In the genomic region with DNA sequence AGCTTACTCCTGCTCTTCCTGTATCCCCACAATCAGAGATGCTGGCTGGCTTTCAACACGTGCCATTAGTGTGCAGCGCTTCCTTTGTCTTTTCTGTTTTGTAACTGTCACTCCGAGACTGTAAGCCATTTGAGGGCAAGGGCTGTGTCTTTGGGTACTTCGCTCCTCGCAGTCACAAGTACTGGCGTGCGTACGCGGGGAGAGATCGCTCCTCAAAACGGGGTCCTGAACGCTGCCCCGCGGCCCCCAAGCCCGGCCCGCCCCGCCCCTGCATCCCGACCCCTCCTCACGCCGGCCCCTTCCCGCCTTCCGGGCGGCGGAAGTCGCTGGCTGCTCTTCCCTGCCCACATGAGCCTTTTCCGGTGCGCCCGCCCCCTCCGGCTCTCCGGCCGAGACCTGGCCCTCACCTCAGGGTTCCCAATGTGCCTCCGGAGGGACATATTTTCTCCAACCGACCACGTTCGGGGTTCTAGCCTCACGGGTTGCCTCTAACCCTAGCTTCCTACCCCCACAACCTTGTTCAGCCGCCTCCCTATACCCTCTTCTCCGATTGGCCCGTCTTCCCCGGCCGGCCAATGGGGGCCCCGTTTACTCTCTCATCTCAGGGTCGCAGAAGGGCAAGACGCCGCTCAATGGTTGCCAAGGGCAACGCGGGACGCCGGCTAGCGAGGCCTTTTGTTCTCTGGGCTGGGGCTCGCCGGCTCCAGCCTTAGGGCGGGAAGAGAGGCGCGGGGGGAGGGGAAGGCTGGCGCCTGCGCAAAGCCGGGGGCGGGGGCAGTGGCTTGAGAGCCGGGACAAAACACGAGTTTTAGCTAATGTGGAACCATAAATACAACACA, we compare ENCODE assay signal across 1 cellular context.
TF ChIP-seq lines count a peak whose summit lies in the region.

A gene with protein sequence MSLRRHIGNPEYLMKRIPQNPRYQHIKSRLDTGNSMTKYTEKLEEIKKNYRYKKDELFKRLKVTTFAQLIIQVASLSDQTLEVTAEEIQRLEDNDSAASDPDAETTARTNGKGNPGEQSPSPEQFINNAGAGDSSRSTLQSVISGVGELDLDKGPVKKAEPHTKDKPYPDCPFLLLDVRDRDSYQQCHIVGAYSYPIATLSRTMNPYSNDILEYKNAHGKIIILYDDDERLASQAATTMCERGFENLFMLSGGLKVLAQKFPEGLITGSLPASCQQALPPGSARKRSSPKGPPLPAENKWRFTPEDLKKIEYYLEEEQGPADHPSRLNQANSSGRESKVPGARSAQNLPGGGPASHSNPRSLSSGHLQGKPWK (minus strand): TSS at position 490 of the 839 bp plus-strand sequence. CDS start 50 bp downstream, at position 440.

TF ChIP-seq in K562, 482 proteins besides CTCF, POLR2A, EP300 and RAD21 (continued from another document and continues in another):
- TF ChIP-seq, protein P1, sequence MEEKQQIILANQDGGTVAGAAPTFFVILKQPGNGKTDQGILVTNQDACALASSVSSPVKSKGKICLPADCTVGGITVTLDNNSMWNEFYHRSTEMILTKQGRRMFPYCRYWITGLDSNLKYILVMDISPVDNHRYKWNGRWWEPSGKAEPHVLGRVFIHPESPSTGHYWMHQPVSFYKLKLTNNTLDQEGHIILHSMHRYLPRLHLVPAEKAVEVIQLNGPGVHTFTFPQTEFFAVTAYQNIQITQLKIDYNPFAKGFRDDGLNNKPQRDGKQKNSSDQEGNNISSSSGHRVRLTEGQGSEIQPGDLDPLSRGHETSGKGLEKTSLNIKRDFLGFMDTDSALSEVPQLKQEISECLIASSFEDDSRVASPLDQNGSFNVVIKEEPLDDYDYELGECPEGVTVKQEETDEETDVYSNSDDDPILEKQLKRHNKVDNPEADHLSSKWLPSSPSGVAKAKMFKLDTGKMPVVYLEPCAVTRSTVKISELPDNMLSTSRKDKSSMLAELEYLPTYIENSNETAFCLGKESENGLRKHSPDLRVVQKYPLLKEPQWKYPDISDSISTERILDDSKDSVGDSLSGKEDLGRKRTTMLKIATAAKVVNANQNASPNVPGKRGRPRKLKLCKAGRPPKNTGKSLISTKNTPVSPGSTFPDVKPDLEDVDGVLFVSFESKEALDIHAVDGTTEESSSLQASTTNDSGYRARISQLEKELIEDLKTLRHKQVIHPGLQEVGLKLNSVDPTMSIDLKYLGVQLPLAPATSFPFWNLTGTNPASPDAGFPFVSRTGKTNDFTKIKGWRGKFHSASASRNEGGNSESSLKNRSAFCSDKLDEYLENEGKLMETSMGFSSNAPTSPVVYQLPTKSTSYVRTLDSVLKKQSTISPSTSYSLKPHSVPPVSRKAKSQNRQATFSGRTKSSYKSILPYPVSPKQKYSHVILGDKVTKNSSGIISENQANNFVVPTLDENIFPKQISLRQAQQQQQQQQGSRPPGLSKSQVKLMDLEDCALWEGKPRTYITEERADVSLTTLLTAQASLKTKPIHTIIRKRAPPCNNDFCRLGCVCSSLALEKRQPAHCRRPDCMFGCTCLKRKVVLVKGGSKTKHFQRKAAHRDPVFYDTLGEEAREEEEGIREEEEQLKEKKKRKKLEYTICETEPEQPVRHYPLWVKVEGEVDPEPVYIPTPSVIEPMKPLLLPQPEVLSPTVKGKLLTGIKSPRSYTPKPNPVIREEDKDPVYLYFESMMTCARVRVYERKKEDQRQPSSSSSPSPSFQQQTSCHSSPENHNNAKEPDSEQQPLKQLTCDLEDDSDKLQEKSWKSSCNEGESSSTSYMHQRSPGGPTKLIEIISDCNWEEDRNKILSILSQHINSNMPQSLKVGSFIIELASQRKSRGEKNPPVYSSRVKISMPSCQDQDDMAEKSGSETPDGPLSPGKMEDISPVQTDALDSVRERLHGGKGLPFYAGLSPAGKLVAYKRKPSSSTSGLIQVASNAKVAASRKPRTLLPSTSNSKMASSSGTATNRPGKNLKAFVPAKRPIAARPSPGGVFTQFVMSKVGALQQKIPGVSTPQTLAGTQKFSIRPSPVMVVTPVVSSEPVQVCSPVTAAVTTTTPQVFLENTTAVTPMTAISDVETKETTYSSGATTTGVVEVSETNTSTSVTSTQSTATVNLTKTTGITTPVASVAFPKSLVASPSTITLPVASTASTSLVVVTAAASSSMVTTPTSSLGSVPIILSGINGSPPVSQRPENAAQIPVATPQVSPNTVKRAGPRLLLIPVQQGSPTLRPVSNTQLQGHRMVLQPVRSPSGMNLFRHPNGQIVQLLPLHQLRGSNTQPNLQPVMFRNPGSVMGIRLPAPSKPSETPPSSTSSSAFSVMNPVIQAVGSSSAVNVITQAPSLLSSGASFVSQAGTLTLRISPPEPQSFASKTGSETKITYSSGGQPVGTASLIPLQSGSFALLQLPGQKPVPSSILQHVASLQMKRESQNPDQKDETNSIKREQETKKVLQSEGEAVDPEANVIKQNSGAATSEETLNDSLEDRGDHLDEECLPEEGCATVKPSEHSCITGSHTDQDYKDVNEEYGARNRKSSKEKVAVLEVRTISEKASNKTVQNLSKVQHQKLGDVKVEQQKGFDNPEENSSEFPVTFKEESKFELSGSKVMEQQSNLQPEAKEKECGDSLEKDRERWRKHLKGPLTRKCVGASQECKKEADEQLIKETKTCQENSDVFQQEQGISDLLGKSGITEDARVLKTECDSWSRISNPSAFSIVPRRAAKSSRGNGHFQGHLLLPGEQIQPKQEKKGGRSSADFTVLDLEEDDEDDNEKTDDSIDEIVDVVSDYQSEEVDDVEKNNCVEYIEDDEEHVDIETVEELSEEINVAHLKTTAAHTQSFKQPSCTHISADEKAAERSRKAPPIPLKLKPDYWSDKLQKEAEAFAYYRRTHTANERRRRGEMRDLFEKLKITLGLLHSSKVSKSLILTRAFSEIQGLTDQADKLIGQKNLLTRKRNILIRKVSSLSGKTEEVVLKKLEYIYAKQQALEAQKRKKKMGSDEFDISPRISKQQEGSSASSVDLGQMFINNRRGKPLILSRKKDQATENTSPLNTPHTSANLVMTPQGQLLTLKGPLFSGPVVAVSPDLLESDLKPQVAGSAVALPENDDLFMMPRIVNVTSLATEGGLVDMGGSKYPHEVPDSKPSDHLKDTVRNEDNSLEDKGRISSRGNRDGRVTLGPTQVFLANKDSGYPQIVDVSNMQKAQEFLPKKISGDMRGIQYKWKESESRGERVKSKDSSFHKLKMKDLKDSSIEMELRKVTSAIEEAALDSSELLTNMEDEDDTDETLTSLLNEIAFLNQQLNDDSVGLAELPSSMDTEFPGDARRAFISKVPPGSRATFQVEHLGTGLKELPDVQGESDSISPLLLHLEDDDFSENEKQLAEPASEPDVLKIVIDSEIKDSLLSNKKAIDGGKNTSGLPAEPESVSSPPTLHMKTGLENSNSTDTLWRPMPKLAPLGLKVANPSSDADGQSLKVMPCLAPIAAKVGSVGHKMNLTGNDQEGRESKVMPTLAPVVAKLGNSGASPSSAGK (IDR thresholded peaks at IDR 0.05), result peak; percentile 36; the same call in 1 of the 2 replicates
- 0 out of 2 replicates have a peak, but pooled peaks have one; percentile 52 for TF ChIP-seq ELF1 (tag; IDR thresholded peaks at IDR 0.05)
- peak; percentile 90 for TF ChIP-seq NR2C1 (IDR thresholded peaks at IDR 0.05)
- TF ChIP-seq NR2C1 (tag; IDR thresholded peaks at IDR 0.05), result peak; percentile 85
- TF ChIP-seq PHF20 (IDR thresholded peaks at IDR 0.05; ENCODE audit: partially characterized antibody), result peak; percentile 70
- peak; percentile 62; the same call in 1 of the 2 replicates for TF ChIP-seq TRIM28 (IDR thresholded peaks at IDR 0.05)
- TF ChIP-seq RB1 (IDR thresholded peaks at IDR 0.05; ENCODE audit: low read depth), result peak; percentile 44; the same call in 1 of the 2 replicates
- TF ChIP-seq MXI1 (IDR thresholded peaks at IDR 0.05; ENCODE audit: low read depth, low read length), result peak; percentile 78; the same call in 1 of the 2 replicates
- TF ChIP-seq THRAP3 (IDR thresholded peaks at IDR 0.05; ENCODE audit: borderline replicate concordance), result no peak
- TF ChIP-seq POLR2AphosphoS5 (IDR thresholded peaks at IDR 0.05; ENCODE audit: control insufficient read depth, insufficient read depth, low read depth, low read length), result 0 out of 2 replicates have a peak, but pooled peaks have one; percentile 38
- TF ChIP-seq KDM4B (IDR thresholded peaks at IDR 0.05; ENCODE audit: borderline replicate concordance in 2 of 2, low read depth in 1 of 2), result 0 out of 4 replicates have a peak, but pooled peaks of 1 of the 2 experiments have one; percentile 20
- TF ChIP-seq EP400 (IDR thresholded peaks at IDR 0.05), result peak; percentile 66
- TF ChIP-seq, protein P2, sequence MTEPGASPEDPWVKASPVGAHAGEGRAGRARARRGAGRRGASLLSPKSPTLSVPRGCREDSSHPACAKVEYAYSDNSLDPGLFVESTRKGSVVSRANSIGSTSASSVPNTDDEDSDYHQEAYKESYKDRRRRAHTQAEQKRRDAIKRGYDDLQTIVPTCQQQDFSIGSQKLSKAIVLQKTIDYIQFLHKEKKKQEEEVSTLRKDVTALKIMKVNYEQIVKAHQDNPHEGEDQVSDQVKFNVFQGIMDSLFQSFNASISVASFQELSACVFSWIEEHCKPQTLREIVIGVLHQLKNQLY (CRISPR knock-in tag; conservative IDR thresholded peaks at IDR 0.05), result no peak
- TF ChIP-seq MTF1 (CRISPR knock-in tag; IDR thresholded peaks at IDR 0.05; ENCODE audit: borderline replicate concordance), result no peak
- peak; percentile 79 for TF ChIP-seq NEUROD1 (IDR thresholded peaks at IDR 0.05; ENCODE audit: borderline replicate concordance, low read depth, low read length, partially characterized antibody)
- 0 out of 2 replicates have a peak, but pooled peaks have one; percentile 25 for TF ChIP-seq CREB1 (IDR thresholded peaks at IDR 0.05)
- no peak for TF ChIP-seq CREB1 (CRISPR knock-in tag; IDR thresholded peaks at IDR 0.05)
- TF ChIP-seq, protein P3, sequence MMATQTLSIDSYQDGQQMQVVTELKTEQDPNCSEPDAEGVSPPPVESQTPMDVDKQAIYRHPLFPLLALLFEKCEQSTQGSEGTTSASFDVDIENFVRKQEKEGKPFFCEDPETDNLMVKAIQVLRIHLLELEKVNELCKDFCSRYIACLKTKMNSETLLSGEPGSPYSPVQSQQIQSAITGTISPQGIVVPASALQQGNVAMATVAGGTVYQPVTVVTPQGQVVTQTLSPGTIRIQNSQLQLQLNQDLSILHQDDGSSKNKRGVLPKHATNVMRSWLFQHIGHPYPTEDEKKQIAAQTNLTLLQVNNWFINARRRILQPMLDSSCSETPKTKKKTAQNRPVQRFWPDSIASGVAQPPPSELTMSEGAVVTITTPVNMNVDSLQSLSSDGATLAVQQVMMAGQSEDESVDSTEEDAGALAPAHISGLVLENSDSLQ (IDR thresholded peaks at IDR 0.05), result peak; percentile 72
- peak; percentile 93 for TF ChIP-seq MBD2 (IDR thresholded peaks at IDR 0.05; ENCODE audit: borderline replicate concordance, low read depth)
- no peak for TF ChIP-seq RFX7 (CRISPR knock-in tag; IDR thresholded peaks at IDR 0.05)
- TF ChIP-seq, protein P4, sequence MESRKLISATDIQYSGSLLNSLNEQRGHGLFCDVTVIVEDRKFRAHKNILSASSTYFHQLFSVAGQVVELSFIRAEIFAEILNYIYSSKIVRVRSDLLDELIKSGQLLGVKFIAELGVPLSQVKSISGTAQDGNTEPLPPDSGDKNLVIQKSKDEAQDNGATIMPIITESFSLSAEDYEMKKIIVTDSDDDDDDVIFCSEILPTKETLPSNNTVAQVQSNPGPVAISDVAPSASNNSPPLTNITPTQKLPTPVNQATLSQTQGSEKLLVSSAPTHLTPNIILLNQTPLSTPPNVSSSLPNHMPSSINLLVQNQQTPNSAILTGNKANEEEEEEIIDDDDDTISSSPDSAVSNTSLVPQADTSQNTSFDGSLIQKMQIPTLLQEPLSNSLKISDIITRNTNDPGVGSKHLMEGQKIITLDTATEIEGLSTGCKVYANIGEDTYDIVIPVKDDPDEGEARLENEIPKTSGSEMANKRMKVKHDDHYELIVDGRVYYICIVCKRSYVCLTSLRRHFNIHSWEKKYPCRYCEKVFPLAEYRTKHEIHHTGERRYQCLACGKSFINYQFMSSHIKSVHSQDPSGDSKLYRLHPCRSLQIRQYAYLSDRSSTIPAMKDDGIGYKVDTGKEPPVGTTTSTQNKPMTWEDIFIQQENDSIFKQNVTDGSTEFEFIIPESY (CRISPR knock-in tag; IDR thresholded peaks at IDR 0.05), result peak; percentile 78
- TF ChIP-seq POLR2G (IDR thresholded peaks at IDR 0.05; ENCODE audit: low read depth, low read length), result peak; percentile 43
- TF ChIP-seq, protein P5, sequence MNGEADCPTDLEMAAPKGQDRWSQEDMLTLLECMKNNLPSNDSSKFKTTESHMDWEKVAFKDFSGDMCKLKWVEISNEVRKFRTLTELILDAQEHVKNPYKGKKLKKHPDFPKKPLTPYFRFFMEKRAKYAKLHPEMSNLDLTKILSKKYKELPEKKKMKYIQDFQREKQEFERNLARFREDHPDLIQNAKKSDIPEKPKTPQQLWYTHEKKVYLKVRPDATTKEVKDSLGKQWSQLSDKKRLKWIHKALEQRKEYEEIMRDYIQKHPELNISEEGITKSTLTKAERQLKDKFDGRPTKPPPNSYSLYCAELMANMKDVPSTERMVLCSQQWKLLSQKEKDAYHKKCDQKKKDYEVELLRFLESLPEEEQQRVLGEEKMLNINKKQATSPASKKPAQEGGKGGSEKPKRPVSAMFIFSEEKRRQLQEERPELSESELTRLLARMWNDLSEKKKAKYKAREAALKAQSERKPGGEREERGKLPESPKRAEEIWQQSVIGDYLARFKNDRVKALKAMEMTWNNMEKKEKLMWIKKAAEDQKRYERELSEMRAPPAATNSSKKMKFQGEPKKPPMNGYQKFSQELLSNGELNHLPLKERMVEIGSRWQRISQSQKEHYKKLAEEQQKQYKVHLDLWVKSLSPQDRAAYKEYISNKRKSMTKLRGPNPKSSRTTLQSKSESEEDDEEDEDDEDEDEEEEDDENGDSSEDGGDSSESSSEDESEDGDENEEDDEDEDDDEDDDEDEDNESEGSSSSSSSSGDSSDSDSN (IDR thresholded peaks at IDR 0.05; ENCODE audit: borderline replicate concordance in 1 of 2, low read depth in 2 of 2, low read length in 2 of 2), result no peak
- TF ChIP-seq ZBTB7A (IDR thresholded peaks at IDR 0.05; ENCODE audit: borderline replicate concordance, control insufficient read depth, low read depth, low read length), result peak; percentile 35; the same call in 1 of the 2 replicates
- 0 out of 2 replicates have a peak, but pooled peaks have one; percentile 6 for TF ChIP-seq SMC3 (conservative IDR thresholded peaks at IDR 0.05; ENCODE audit: insufficient read depth, low read depth, low read length)
- TF ChIP-seq RBFOX2 (IDR thresholded peaks at IDR 0.05; ENCODE audit: low read depth, low read length), result peak; percentile 60
- no peak for TF ChIP-seq HMG20B (CRISPR knock-in tag; IDR thresholded peaks at IDR 0.05)
- TF ChIP-seq EHMT2 (IDR thresholded peaks at IDR 0.05), result peak; percentile 53
- TF ChIP-seq FOS (IDR thresholded peaks at IDR 0.05; ENCODE audit: extremely low read depth, insufficient read length), result peak; percentile 74
- TF ChIP-seq, protein P6, sequence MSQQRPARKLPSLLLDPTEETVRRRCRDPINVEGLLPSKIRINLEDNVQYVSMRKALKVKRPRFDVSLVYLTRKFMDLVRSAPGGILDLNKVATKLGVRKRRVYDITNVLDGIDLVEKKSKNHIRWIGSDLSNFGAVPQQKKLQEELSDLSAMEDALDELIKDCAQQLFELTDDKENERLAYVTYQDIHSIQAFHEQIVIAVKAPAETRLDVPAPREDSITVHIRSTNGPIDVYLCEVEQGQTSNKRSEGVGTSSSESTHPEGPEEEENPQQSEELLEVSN (IDR thresholded peaks at IDR 0.05; ENCODE audit: borderline replicate concordance in 1 of 2, extremely low read depth in 1 of 2, insufficient read depth in 1 of 2, insufficient read length in 1 of 2, low read depth in 1 of 2, low read length in 1 of 2, poor library complexity in 1 of 2, severe bottlenecking in 1 of 2), result peak; percentile 38 to 92
